33 cellular contexts compared by ENCODE assay signal in the genomic region with DNA sequence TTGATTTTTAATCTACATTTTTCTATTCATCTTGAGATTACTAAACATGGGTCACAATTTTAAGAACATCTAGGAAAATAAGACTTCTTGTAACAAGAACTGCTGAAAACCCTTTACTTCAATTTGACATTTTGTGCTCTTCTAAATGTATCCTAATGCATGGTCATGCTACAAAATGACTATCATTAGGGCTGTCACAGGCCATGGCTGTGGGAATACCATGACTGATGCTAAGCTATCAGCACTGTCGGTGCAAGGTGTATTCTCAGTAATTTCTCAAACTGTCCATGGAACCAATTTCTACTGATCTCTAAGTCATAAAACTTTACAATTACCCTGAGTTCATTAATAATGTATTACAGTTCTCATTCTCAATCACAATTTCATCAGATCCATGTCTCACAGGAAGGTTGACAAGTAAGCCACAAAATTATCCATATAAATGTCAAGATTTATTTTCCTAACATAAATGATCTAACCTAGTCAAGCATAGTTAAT.
A peak's percentile ranks its signal among the peaks of the same experiment; 100 is the strongest.
DNase-seq lines count a peak whose midpoint lies in the region; TF ChIP-seq lines count a peak whose summit lies in the region.
"Had no signal": no experiment of that assay in that cellular context is flagged by ENCODE, and none has a peak within 500 bp of the region (broad histone marks: within the 10 kb centered on the region; RNA-seq: fewer than 3 reads in every experiment).

No MANE protein-coding gene starts in this region.

- no peak overlapping the region for H2AFZ ChIP-seq in neural cell (ENCODE audit: low read depth, low read length)

- H3K4me1 ChIP-seq in sigmoid colon, result no peaks in the 10 kb centered on the region
- H3K4me1 ChIP-seq: A549; BE2C; BLaER1; BLaER1 treated with 17β-estradiol and CSF1 and Interleukin-3, amounts not matched to agents 10 nM and 100 nM; Caco-2 had no signal

- intact Hi-C loops in sigmoid colon (cut with DNase I), result no loop called here

- no peak overlapping the region for H3K4me2 ChIP-seq in neural cell (ENCODE audit: low read length)
- H3K4me2 ChIP-seq: A549; BLaER1; BLaER1 treated with 17β-estradiol and CSF1 and Interleukin-3, amounts not matched to agents 10 nM and 100 nM had no signal

- peaks cover 5% of the 10 kb centered on the region for H3F3A ChIP-seq in neural cell (ENCODE audit: insufficient read depth, low read length, poor library complexity, severe bottlenecking)

- H3K4me3 ChIP-seq in neural cell (ENCODE audit: low read length), result no peak overlapping the region
- H3K4me3 ChIP-seq in sigmoid colon, result no peak overlapping the region
- H3K4me3 ChIP-seq: A549; BLaER1; BLaER1 treated with 17β-estradiol and CSF1 and Interleukin-3, amounts not matched to agents 10 nM and 100 nM had no signal

- H3K9me2 ChIP-seq in neural cell (ENCODE audit: insufficient read depth, low read length), result no peaks in the 10 kb centered on the region

- no peak for TF ChIP-seq POLR2A in sigmoid colon (IDR thresholded peaks at IDR 0.05)

- no peaks in the 10 kb centered on the region for H4K20me1 ChIP-seq in neural cell (ENCODE audit: insufficient read depth)
- H4K20me1 ChIP-seq: BLaER1; BLaER1 treated with 17β-estradiol and CSF1 and Interleukin-3, amounts not matched to agents 10 nM and 100 nM had no signal

- WGBS in sigmoid colon, 2 donors, result 85 to 95% methylated on average over 1 of the region's 1 CpG

- H3K27ac ChIP-seq in neural cell (ENCODE audit: low read length) (peak overlapping the region; percentile 52), sigmoid colon (no peak overlapping the region)
- H3K27ac ChIP-seq: 22Rv1; A549; BLaER1; BLaER1 treated with 17β-estradiol and CSF1 and Interleukin-3, amounts not matched to agents 10 nM and 100 nM; C4-2B had no signal

- H3K9me3 ChIP-seq in neural cell (ENCODE audit: low read length) (no peaks in the 10 kb centered on the region), sigmoid colon (no peaks in the 10 kb centered on the region)
- H3K9me3 ChIP-seq: A549; BE2C; BLaER1; BLaER1 treated with 17β-estradiol and CSF1 and Interleukin-3, amounts not matched to agents 10 nM and 100 nM; Caco-2 had no signal

- peak; percentile 48 for TF ChIP-seq RAD21 in neural cell (conservative IDR thresholded peaks at IDR 0.05)

- H3K9ac ChIP-seq in neural cell (ENCODE audit: low read length), result no peak overlapping the region
- H3K9ac ChIP-seq: BLaER1; BLaER1 treated with 17β-estradiol and CSF1 and Interleukin-3, amounts not matched to agents 10 nM and 100 nM had no signal

- no peaks in the 10 kb centered on the region for H3K79me2 ChIP-seq in neural cell (replicated peaks; ENCODE audit: insufficient read depth, low read length)

- TF ChIP-seq EP300 in neural cell (conservative IDR thresholded peaks at IDR 0.05; ENCODE audit: poor library complexity, severe bottlenecking) (peak; percentile 92), sigmoid colon (IDR thresholded peaks at IDR 0.05) (no peak)

- H3K27me3 ChIP-seq in neural cell (ENCODE audit: insufficient read depth, low read depth, low read length), result no peaks in the 10 kb centered on the region
- no peaks in the 10 kb centered on the region for H3K27me3 ChIP-seq in sigmoid colon
- H3K27me3 ChIP-seq: BE2C; BLaER1; BLaER1 treated with 17β-estradiol and CSF1 and Interleukin-3, amounts not matched to agents 10 nM and 100 nM had no signal

- DNase-seq in NCI-H2227 (lab: John Stamatoyannopoulos, UW; ENCODE audit: unreplicated experiment) (peak; percentile 26), NCI-H2227 treated with DMSO at 0.1 percent for 48 hours (lab: John Stamatoyannopoulos, UW) (peak; percentile 15), NCI-H69 (lab: John Stamatoyannopoulos, UW) (peak; percentile 54), NCI-H1048 (lab: John Stamatoyannopoulos, UW) (no peak), amygdala (lab: John Stamatoyannopoulos, UW) (no peak), sigmoid colon (no peak), H4 (ENCODE audit: low spot score) (no peak)
- DNase-seq: 8988T; ACHN; AML-193; BE2C; C1 segment of cervical spinal cord; Caco-2; Calu3; CD4-positive, alpha-beta memory T cell; CD4-positive, alpha-beta T cell; CD4-positive, CD25-positive, alpha-beta regulatory T cell; CD8-positive, alpha-beta memory T cell; CD8-positive, alpha-beta T cell; COR-L47; DMS 273 treated with DMSO at 0.1 percent for 48 hours; DMS153; DMS53; DMS79; DMS79 treated with DMSO at 0.1 percent for 48 hours; DND-41; EL had no signal

- TF ChIP-seq CTCF in neural cell (IDR thresholded peaks at IDR 0.05; ENCODE audit: poor library complexity, severe bottlenecking) (no peak), sigmoid colon (IDR thresholded peaks at IDR 0.05) (no peak)

- no peaks in the 10 kb centered on the region for H3K36me3 ChIP-seq in neural cell (ENCODE audit: insufficient read depth, low read length)
- H3K36me3 ChIP-seq in sigmoid colon, result no peaks in the 10 kb centered on the region
- H3K36me3 ChIP-seq: BE2C; BLaER1; BLaER1 treated with 17β-estradiol and CSF1 and Interleukin-3, amounts not matched to agents 10 nM and 100 nM had no signal

TF ChIP-seq in neural cell, 6 proteins besides CTCF, POLR2A, EP300 and RAD21:
- TF ChIP-seq POLR2AphosphoS5 (IDR thresholded peaks at IDR 0.05), result peak; percentile 94
- TF ChIP-seq MXI1 (conservative IDR thresholded peaks at IDR 0.05; ENCODE audit: poor library complexity, severe bottlenecking), result no peak
- TF ChIP-seq TAF1 (IDR thresholded peaks at IDR 0.05; ENCODE audit: low read depth), result no peak
- TF ChIP-seq, protein P1, sequence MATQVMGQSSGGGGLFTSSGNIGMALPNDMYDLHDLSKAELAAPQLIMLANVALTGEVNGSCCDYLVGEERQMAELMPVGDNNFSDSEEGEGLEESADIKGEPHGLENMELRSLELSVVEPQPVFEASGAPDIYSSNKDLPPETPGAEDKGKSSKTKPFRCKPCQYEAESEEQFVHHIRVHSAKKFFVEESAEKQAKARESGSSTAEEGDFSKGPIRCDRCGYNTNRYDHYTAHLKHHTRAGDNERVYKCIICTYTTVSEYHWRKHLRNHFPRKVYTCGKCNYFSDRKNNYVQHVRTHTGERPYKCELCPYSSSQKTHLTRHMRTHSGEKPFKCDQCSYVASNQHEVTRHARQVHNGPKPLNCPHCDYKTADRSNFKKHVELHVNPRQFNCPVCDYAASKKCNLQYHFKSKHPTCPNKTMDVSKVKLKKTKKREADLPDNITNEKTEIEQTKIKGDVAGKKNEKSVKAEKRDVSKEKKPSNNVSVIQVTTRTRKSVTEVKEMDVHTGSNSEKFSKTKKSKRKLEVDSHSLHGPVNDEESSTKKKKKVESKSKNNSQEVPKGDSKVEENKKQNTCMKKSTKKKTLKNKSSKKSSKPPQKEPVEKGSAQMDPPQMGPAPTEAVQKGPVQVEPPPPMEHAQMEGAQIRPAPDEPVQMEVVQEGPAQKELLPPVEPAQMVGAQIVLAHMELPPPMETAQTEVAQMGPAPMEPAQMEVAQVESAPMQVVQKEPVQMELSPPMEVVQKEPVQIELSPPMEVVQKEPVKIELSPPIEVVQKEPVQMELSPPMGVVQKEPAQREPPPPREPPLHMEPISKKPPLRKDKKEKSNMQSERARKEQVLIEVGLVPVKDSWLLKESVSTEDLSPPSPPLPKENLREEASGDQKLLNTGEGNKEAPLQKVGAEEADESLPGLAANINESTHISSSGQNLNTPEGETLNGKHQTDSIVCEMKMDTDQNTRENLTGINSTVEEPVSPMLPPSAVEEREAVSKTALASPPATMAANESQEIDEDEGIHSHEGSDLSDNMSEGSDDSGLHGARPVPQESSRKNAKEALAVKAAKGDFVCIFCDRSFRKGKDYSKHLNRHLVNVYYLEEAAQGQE (IDR thresholded peaks at IDR 0.05; ENCODE audit: borderline replicate concordance), result peak; percentile 97
- no peak for TF ChIP-seq EZH2 (IDR thresholded peaks at IDR 0.05; ENCODE audit: borderline replicate concordance, insufficient read depth, low read length, poor library complexity, severe bottlenecking)
- TF ChIP-seq SMC3 (conservative IDR thresholded peaks at IDR 0.05; ENCODE audit: poor library complexity), result peak; percentile 35

Comparison
In these comparisons a context has a peak if more than half of its experiments do, and no peak if none do; other contexts are left out.
1. DNase-seq: peak in NCI-H2227 (single experiment), NCI-H2227 treated with DMSO at 0.1 percent for 48 hours (single experiment) and NCI-H69 (single experiment); none in NCI-H1048 (single experiment), amygdala (0 of 56), sigmoid colon (single experiment) and H4 (single experiment).